In genomic region chr18:7770903-7771302, GRCh38 we compare ENCODE assay signal across 28 cellular contexts.
"Had no signal": no experiment of that assay in that cellular context is flagged by ENCODE, and none has a peak within 500 bp of the region (broad histone marks: within the 10 kb centered on the region; RNA-seq: fewer than 3 reads in every experiment).

No MANE protein-coding gene starts in this region.

- H3K27ac ChIP-seq: body of pancreas, colonic mucosa, epithelial cell of prostate, esophagus squamous epithelium, gastroesophageal sphincter, WERI-Rb-1 had no signal

- DNase-seq: activated B cell treated with CpG ODN at 0.5 μM for 24 hours; activated CD4-positive, alpha-beta T cell treated with anti-CD3 and anti-CD28 coated beads for 48 hours; activated CD4-positive, alpha-beta T cell treated with anti-CD3 and anti-CD28 coated beads, Interleukin-2, amount 50 U/mL, for 1 hour; activated CD4-positive, alpha-beta T cell treated with anti-CD3 and anti-CD28 coated beads, Interleukin-2, amount 50 U/mL, for 48 hours; activated CD8-positive, alpha-beta memory T cell treated with anti-CD3 and anti-CD28 coated beads for 24 hours; activated CD8-positive, alpha-beta T cell treated with anti-CD3 and anti-CD28 coated beads for 36 hours; activated effector memory CD4-positive, alpha-beta T cell treated with Interleukin-2 at 50 U/mL for 16 hours; activated gamma-delta T cell treated with Interleukin-2 at 50 U/mL for 16 hours; activated naive CD4-positive, alpha-beta T cell treated with anti-CD3 and anti-CD28 coated beads, Interleukin-2, amount 50 U/mL, for 16 hours; activated naive CD4-positive, alpha-beta T cell treated with Interleukin-2 at 50 U/mL for 16 hours; activated T-cell treated with anti-CD3 and anti-CD28 coated beads, Interleukin-2, amount 50 U/mL, for 4 hours; amniotic stem cell; anterior cingulate cortex; central memory CD4-positive, alpha-beta T cell; cerebellar nuclear complex; colonic mucosa; effector CD8-positive, alpha-beta T cell; esophagus squamous epithelium; foreskin melanocyte; T-helper 1 cell; T-helper 17 cell; T1000; WERI-Rb-1 had no signal

- H3K9me3 ChIP-seq: body of pancreas, colonic mucosa, esophagus squamous epithelium, gastroesophageal sphincter had no signal

- H3K36me3 ChIP-seq: colonic mucosa, esophagus squamous epithelium, gastroesophageal sphincter, WERI-Rb-1 had no signal

- ATAC-seq: activated CD4-positive, CD25-positive, alpha-beta regulatory T cell treated with anti-CD3 and anti-CD28 coated beads, Interleukin-2, amount 50 U/mL, for 24 hours; activated CD8-positive, alpha-beta T cell treated with anti-CD3 and anti-CD28 coated beads for 36 hours; activated T-cell treated with anti-CD3 and anti-CD28 coated beads, Interleukin-2, amount 50 U/mL, for 4 hours; activated T-helper 17 cell treated with anti-CD3 and anti-CD28 coated beads, Interleukin-2, amount 50 U/mL, for 72 hours; body of pancreas; gastroesophageal sphincter; T-helper 17 cell had no signal

- H3K27me3 ChIP-seq: body of pancreas, colonic mucosa, esophagus squamous epithelium, gastroesophageal sphincter had no signal

- H3K4me3 ChIP-seq: body of pancreas, colonic mucosa, esophagus squamous epithelium, gastroesophageal sphincter had no signal

- H3K4me1 ChIP-seq: colonic mucosa, esophagus squamous epithelium had no signal
